ENCODE assay signal across 1 cellular context in the genomic region with DNA sequence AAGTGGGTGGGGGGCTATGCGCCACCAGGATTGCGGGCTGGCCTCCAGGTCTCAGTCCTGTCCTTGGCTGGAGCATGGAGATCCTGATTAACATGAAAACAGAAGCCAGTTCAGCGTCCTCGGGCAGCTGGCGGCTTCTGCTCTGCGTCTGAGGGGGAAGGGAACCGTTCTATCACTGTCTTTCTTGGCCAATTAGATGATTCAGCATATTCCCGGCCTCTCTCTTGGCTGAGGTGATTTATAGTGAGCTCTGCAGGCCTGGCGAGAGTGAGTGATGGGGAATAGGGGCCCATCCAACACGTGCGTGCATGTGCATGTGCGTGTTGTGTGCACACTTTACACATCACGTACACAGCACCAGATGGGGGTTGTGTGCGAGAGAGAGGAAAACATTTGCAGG.
TF ChIP-seq lines count a peak whose summit lies in the region.

No MANE protein-coding gene starts in this region.

TF ChIP-seq in SK-N-SH, 30 proteins besides CTCF, POLR2A, EP300 and RAD21 (continued from another document):
- TF ChIP-seq REST (IDR thresholded peaks at IDR 0.05; ENCODE audit: low read depth, low read length) (no peak), GATA2 (CRISPR knock-in tag; IDR thresholded peaks at IDR 0.05) (peak; percentile 42), RXRA (IDR thresholded peaks at IDR 0.05; ENCODE audit: borderline replicate concordance, low read depth) (no peak), RFX5 (IDR thresholded peaks at IDR 0.05; ENCODE audit: low read length) (no peak), GABPA (IDR thresholded peaks at IDR 0.05; ENCODE audit: low read depth) (no peak), MAX (IDR thresholded peaks at IDR 0.05; ENCODE audit: low read depth) (no peak), YY1 (IDR thresholded peaks at IDR 0.05; ENCODE audit: low read depth) (no peak), EZH2phosphoT487 (IDR thresholded peaks at IDR 0.05; ENCODE audit: borderline replicate concordance, low read depth) (no peak), FOXJ3 (CRISPR knock-in tag; IDR thresholded peaks at IDR 0.05) (peak; percentile 62; the same call in 1 of the 2 replicates), TEAD4 (IDR thresholded peaks at IDR 0.05; ENCODE audit: borderline replicate concordance, insufficient read depth) (no peak), SIN3A (IDR thresholded peaks at IDR 0.05; ENCODE audit: borderline replicate concordance, low read depth, low read length) (no peak), ELF1 (IDR thresholded peaks at IDR 0.05) (no peak), USF2 (IDR thresholded peaks at IDR 0.05; ENCODE audit: borderline replicate concordance, low read depth, low read length) (no peak)
